Comparison of ENCODE assay signal across 20 cellular contexts in the genomic region with DNA sequence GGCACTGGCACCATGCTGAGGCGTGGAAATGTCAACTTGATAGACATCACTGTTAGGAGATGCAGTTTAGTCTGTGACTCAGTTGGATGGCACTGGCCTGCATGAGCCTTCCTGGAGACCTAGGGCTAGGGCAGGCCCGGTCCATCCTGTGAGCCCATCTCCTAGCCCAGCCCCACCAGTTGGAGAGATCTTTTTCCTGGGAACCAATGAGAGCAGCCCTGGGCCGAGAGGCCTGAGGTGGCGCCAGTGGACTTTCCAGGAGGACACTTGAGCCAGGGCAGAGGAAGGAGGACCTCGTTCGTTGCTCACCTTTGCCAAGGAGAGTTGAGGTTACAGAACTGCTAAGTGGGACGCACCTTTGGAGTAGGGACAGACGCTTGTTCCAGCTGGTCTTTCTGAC.
A peak's percentile ranks its signal among the peaks of the same experiment; 100 is the strongest.
DNase-seq lines count a peak whose midpoint lies in the region; ATAC-seq and TF ChIP-seq lines count a peak whose summit lies in the region.
"Had no signal": no experiment of that assay in that cellular context is flagged by ENCODE, and none has a peak within 500 bp of the region (broad histone marks: within the 10 kb centered on the region; RNA-seq: fewer than 3 reads in every experiment).

No MANE protein-coding gene starts in this region.

- H3K4me1 Mint-ChIP-seq in stimulated activated naive CD8-positive, alpha-beta T cell treated with anti-CD3 and anti-CD28 coated beads, Interleukin-15, amount 100 ng/mL, for 72 hours, result peaks cover 45% of the 10 kb centered on the region

- H3K27me3 Mint-ChIP-seq in stimulated activated naive CD8-positive, alpha-beta T cell treated with anti-CD3 and anti-CD28 coated beads, Interleukin-15, amount 100 ng/mL, for 72 hours, result no peaks in the 10 kb centered on the region
- H3K27me3 Mint-ChIP-seq: activated naive CD4-positive, alpha-beta T cell treated with anti-CD3 and anti-CD28 coated beads, Interleukin-2, amount 10 ng/mL, durations not matched to agents 7 days and 5 days; stimulated activated naive B cell treated with anti-CD40 and anti-IgM and Interleukin-4, amounts not matched to agents 10 μg/mL and 1 μg/mL and 100 μg/mL, for 72 hours had no signal

- H3K36me3 Mint-ChIP-seq in activated naive CD4-positive, alpha-beta T cell treated with anti-CD3 and anti-CD28 coated beads, Interleukin-2, amount 50 U/mL, for 72 hours, result no peaks in the 10 kb centered on the region

- H3K9me3 ChIP-seq in heart right ventricle (no peaks in the 10 kb centered on the region), left ventricle myocardium inferior (replicated peaks) (no peaks in the 10 kb centered on the region), psoas muscle (no peaks in the 10 kb centered on the region), aorta (ENCODE audit: control insufficient read depth, low read length) (no peaks in the 10 kb centered on the region)
- H3K9me3 ChIP-seq: BLaER1, right lobe of liver had no signal

- H3K27ac ChIP-seq in heart right ventricle (peak overlapping the region in 9 of 10 donors; percentile 6 to 54 (median 36)), left ventricle myocardium inferior (replicated peaks) (peak overlapping the region; percentile 44), psoas muscle (peak overlapping the region; percentile 69), aorta (ENCODE audit: low read depth in 1 of 2, low read length in 2 of 2) (peak overlapping the region; percentile 3 to 46)
- H3K27ac ChIP-seq: BLaER1, HL-60 had no signal

- 66 to 68% methylated on average over 8 of the region's 8 CpGs for WGBS in heart right ventricle, 2 donors
- 43 to 62% (median 43%) methylated on average over 8 of the region's 8 CpGs for WGBS in psoas muscle, 3 donors
- 26 to 43% methylated on average over 8 of the region's 8 CpGs for whole genome bisulfite sequencing in aorta, 2 donors

- TF ChIP-seq CTCF in heart right ventricle (IDR thresholded peaks at IDR 0.05) (no peak), left ventricle myocardium inferior (IDR thresholded peaks at IDR 0.05; ENCODE audit: borderline replicate concordance) (no peak), psoas muscle (IDR thresholded peaks at IDR 0.05) (no peak)

- H3K4me3 Mint-ChIP-seq in stimulated activated naive CD8-positive, alpha-beta T cell treated with anti-CD3 and anti-CD28 coated beads, Interleukin-15, amount 100 ng/mL, for 72 hours, result no peak overlapping the region
- H3K4me3 Mint-ChIP-seq: activated naive CD4-positive, alpha-beta T cell treated with anti-CD3 and anti-CD28 coated beads, Interleukin-2, amount 10 ng/mL, durations not matched to agents 7 days and 5 days; activated T-cell treated with anti-CD3 and anti-CD28 coated beads, Interleukin-2, amount 50 U/mL, for 4 hours; stimulated activated naive B cell treated with anti-CD40 and anti-IgM and Interleukin-4, amounts not matched to agents 10 μg/mL and 1 μg/mL and 100 μg/mL, for 72 hours had no signal

- DNase-seq in heart right ventricle, result no peak
- DNase-seq in left cardiac atrium, result no peak
- no peak for DNase-seq in left ventricle myocardium inferior
- no peak for DNase-seq in psoas muscle
- DNase-seq in aorta, result no peak
- DNase-seq in activated CD4-positive, CD25-positive, alpha-beta regulatory T cell (lab: John Stamatoyannopoulos, UW), result no peak
- DNase-seq in activated naive CD4-positive, alpha-beta T cell treated with anti-CD3 and anti-CD28 coated beads, Interleukin-2, amount 50 U/mL, for 72 hours (ENCODE audit: low spot score in 2 of 2), result no peak
- no peak for DNase-seq in stimulated activated naive CD8-positive, alpha-beta T cell treated with anti-CD3 and anti-CD28 coated beads, Interleukin-15, amount 100 ng/mL, for 72 hours
- DNase-seq: activated CD4-positive, alpha-beta T cell treated with anti-CD3 and anti-CD28 coated beads, Interleukin-2, amount 50 U/mL, for 48 hours; activated naive CD4-positive, alpha-beta T cell treated with anti-CD3 and anti-CD28 coated beads, Interleukin-2, amount 10 ng/mL, durations not matched to agents 7 days and 5 days; activated T-cell treated with anti-CD3 and anti-CD28 coated beads, Interleukin-2, amount 50 U/mL, for 4 hours; cortex of kidney; NCI-H1417; NCI-H2171; occipital lobe; right lobe of liver; stimulated activated naive B cell treated with anti-CD40 and anti-IgM and Interleukin-4, amounts not matched to agents 10 μg/mL and 1 μg/mL and 100 μg/mL, for 72 hours had no signal

- H3K4me3 ChIP-seq in heart right ventricle (no peak overlapping the region), left ventricle myocardium inferior (no peak overlapping the region), psoas muscle (no peak overlapping the region), aorta (ENCODE audit: low read length in 2 of 2) (no peak overlapping the region)
- H3K4me3 ChIP-seq: BLaER1, right lobe of liver had no signal

- no peak overlapping the region for H3K27ac Mint-ChIP-seq in activated naive CD4-positive, alpha-beta T cell treated with anti-CD3 and anti-CD28 coated beads, Interleukin-2, amount 50 U/mL, for 72 hours
- H3K27ac Mint-ChIP-seq in stimulated activated naive CD8-positive, alpha-beta T cell treated with anti-CD3 and anti-CD28 coated beads, Interleukin-15, amount 100 ng/mL, for 72 hours, result no peak overlapping the region
- H3K27ac Mint-ChIP-seq: activated naive CD4-positive, alpha-beta T cell treated with anti-CD3 and anti-CD28 coated beads, Interleukin-2, amount 10 ng/mL, durations not matched to agents 7 days and 5 days; stimulated activated naive B cell treated with anti-CD40 and anti-IgM and Interleukin-4, amounts not matched to agents 10 μg/mL and 1 μg/mL and 100 μg/mL, for 72 hours had no signal

- intact Hi-C loops in heart right ventricle (cut with DNase I) (loop anchor here in 9 of 10 donors (2.0 to 10.0 kb wide), 9 partner anchors 43 to 305 kb away; a partner anchor contains a TSS), left cardiac atrium (cut with DNase I) (loop anchor here in 1 of 2 donors (2.0 to 10.0 kb wide), 3 partner anchors 65 to 305 kb away; a partner anchor contains a TSS), left ventricle myocardium inferior (cut with micrococcal nuclease) (loop anchor here (10.0 kb wide), 1 partner anchor 155 kb away; no protein-coding TSS in a partner anchor), psoas muscle (cut with DNase I) (loop anchor here (5.0 to 10.0 kb wide), 3 partner anchors 43 to 305 kb away; a partner anchor contains a TSS), aorta (cut with DNase I) (loop anchor here (2.0 to 10.0 kb wide), 6 partner anchors 55 to 305 kb away; a partner anchor contains a TSS)

- H3K27me3 ChIP-seq in heart right ventricle (no peaks in the 10 kb centered on the region), left ventricle myocardium inferior (ENCODE audit: low read depth) (no peaks in the 10 kb centered on the region), psoas muscle (ENCODE audit: insufficient read depth in 3 of 3, low read length in 2 of 3) (no peaks in the 10 kb centered on the region), aorta (ENCODE audit: control insufficient read depth in 1 of 2, insufficient read depth in 2 of 2, low read length in 1 of 2) (no peaks in the 10 kb centered on the region)
- H3K27me3 ChIP-seq: BLaER1, right lobe of liver had no signal

- H3K36me3 ChIP-seq in heart right ventricle, result peaks cover 0 to 32% (median 0%) of the 10 kb centered on the region in 9 donors
- H3K36me3 ChIP-seq in left ventricle myocardium inferior, result peaks cover 4% of the 10 kb centered on the region
- H3K36me3 ChIP-seq in psoas muscle (ENCODE audit: insufficient read depth in 1 of 2, low read depth in 1 of 2), result no peaks in the 10 kb centered on the region
- no peaks in the 10 kb centered on the region for H3K36me3 ChIP-seq in aorta (ENCODE audit: control insufficient read depth in 1 of 2, insufficient read depth in 2 of 2, low read length in 1 of 2)
- H3K36me3 ChIP-seq: right lobe of liver had no signal

- ATAC-seq in heart right ventricle (peak in 6 of 8 donors; percentile 12 to 59 (median 23)), left cardiac atrium (no peak), psoas muscle (peak; percentile 22 to 51 (median 39)), aorta (ENCODE audit: low FRiP score) (peak; percentile 11)
- ATAC-seq in activated naive CD4-positive, alpha-beta T cell treated with anti-CD3 and anti-CD28 coated beads, Interleukin-2, amount 50 U/mL, for 72 hours, result no peak
- ATAC-seq in stimulated activated naive CD8-positive, alpha-beta T cell treated with anti-CD3 and anti-CD28 coated beads, Interleukin-15, amount 100 ng/mL, for 72 hours, result no peak
- ATAC-seq: activated T-cell treated with anti-CD3 and anti-CD28 coated beads, Interleukin-2, amount 50 U/mL, for 4 hours; left lobe of liver; right lobe of liver; stimulated activated naive B cell treated with anti-CD40 and anti-IgM and Interleukin-4, amounts not matched to agents 10 μg/mL and 1 μg/mL and 100 μg/mL, for 72 hours had no signal

- H3K4me1 ChIP-seq in heart right ventricle (peaks cover 9 to 93% (median 69%) of the 10 kb centered on the region in 9 donors), left ventricle myocardium inferior (peaks cover 91% of the 10 kb centered on the region), psoas muscle (peaks cover 71% of the 10 kb centered on the region), aorta (ENCODE audit: control insufficient read depth in 1 of 2, insufficient read depth in 2 of 2, low read length in 2 of 2) (peaks cover 0 to 4% of the 10 kb centered on the region in 2 donors)

- H3K9me3 Mint-ChIP-seq in activated naive CD4-positive, alpha-beta T cell treated with anti-CD3 and anti-CD28 coated beads, Interleukin-2, amount 50 U/mL, for 72 hours, result no peaks in the 10 kb centered on the region
- no peaks in the 10 kb centered on the region for H3K9me3 Mint-ChIP-seq in stimulated activated naive CD8-positive, alpha-beta T cell treated with anti-CD3 and anti-CD28 coated beads, Interleukin-15, amount 100 ng/mL, for 72 hours
- H3K9me3 Mint-ChIP-seq: activated naive CD4-positive, alpha-beta T cell treated with anti-CD3 and anti-CD28 coated beads, Interleukin-2, amount 10 ng/mL, durations not matched to agents 7 days and 5 days; activated T-cell treated with anti-CD3 and anti-CD28 coated beads, Interleukin-2, amount 50 U/mL, for 4 hours; stimulated activated naive B cell treated with anti-CD40 and anti-IgM and Interleukin-4, amounts not matched to agents 10 μg/mL and 1 μg/mL and 100 μg/mL, for 72 hours had no signal

Comparison
In these comparisons a context has a peak if more than half of its experiments do, and no peak if none do; other contexts are left out.
1. ATAC-seq: peak in heart right ventricle (6 of 8), psoas muscle (4 of 4) and aorta (single experiment); none in left cardiac atrium (0 of 2), activated naive CD4-positive, alpha-beta T cell treated with anti-CD3 and anti-CD28 coated beads, Interleukin-2, amount 50 U/mL, for 72 hours (0 of 2) and stimulated activated naive CD8-positive, alpha-beta T cell treated with anti-CD3 and anti-CD28 coated beads, Interleukin-15, amount 100 ng/mL, for 72 hours (single experiment).
2. Peak in every context shown above with its lines, with median percentiles within 50 percentile points of each other: H3K27ac ChIP-seq.